In genomic region chr1:225762444-225762843, GRCh38 we compare ENCODE assay signal across 1 cellular context.
TF ChIP-seq lines count a peak whose summit lies in the region.

No MANE protein-coding gene starts in this region.

TF ChIP-seq in GM23338, 12 proteins besides CTCF, POLR2A, EP300 and RAD21 (continued from another document):
- TF ChIP-seq ZNF462 (CRISPR knock-in tag; IDR thresholded peaks at IDR 0.05) = no peak
- TF ChIP-seq REST (IDR thresholded peaks at IDR 0.05; ENCODE audit: unreplicated experiment) = no peak
- no peak for TF ChIP-seq ZNF114 (CRISPR knock-in tag; IDR thresholded peaks at IDR 0.05)
- TF ChIP-seq EZH2 (IDR thresholded peaks at IDR 0.05; ENCODE audit: low read depth, unreplicated experiment) = no peak
TF ChIP-seq in GM23338: peak in this region for 0.
